ENCODE assay signal across 12 cellular contexts in the genomic region with DNA sequence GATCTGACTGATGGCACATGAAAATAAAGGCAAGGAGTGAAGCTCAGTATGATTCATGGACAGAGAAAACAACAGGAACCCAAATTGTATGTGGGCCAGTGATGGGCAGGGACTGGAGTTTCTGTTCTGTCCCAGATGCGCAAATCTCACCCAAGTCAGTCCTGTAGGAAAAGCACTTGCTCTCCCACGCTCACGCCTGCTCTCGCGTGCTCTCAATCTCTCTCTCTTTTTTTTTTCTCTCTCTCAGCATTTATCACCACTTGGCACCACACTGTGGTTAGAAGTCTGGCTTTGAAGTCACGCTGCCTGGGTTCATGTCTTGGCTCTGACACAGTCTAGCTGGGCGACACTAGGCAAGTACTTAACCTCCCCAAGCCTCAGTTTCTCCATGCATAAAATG.
DNase-seq lines count a peak whose midpoint lies in the region; ATAC-seq, FAIRE-seq and TF ChIP-seq lines count a peak whose summit lies in the region.
"Had no signal": no experiment of that assay in that cellular context is flagged by ENCODE, and none has a peak within 500 bp of the region (broad histone marks: within the 10 kb centered on the region; RNA-seq: fewer than 3 reads in every experiment).

No MANE protein-coding gene starts in this region.

- H3K9me3 ChIP-seq in H1 (ENCODE audit: insufficient read depth in 2 of 2, low read depth in 1 of 2, low read length in 1 of 2) (no peaks in the 10 kb centered on the region), colonic mucosa (no peaks in the 10 kb centered on the region)

- CTCF ChIA-PET in activated CD4-positive, alpha-beta T cell treated with anti-CD3 and anti-CD28 coated beads, Interleukin-2, amount 10 ng/mL, durations not matched to agents 7 days and 5 days (lab: Charles Lee): no interaction called here
- CTCF ChIA-PET in H1 (lab: Charles Lee; ENCODE audit: partially characterized antibody): interaction anchor here (0.6 to 1.8 kb wide), 4 partner anchors 49 to 402 kb away, joined by 3 to 4 read pairs (median 3); no protein-coding TSS in a partner anchor
- CTCF ChIA-PET in MCF 10A (lab: Yijun Ruan, JAX): interaction anchor here (0.6 kb wide), 1 partner anchor 157 kb away, joined by 3 read pairs; no protein-coding TSS in a partner anchor

- peaks cover 47% of the 10 kb centered on the region for H3K4me1 Mint-ChIP-seq in activated CD4-positive, alpha-beta T cell treated with anti-CD3 and anti-CD28 coated beads, Interleukin-2, amount 10 ng/mL, durations not matched to agents 7 days and 5 days
- peaks cover 52% of the 10 kb centered on the region for H3K4me1 Mint-ChIP-seq in T-helper 2 cell treated with Interferon-gamma antibody and Interleukin-4, amounts not matched to agents 5 μg/mL and 100 μg/mL, for 36 hours (ENCODE audit: low read depth)
- peaks cover 11% of the 10 kb centered on the region for H3K4me1 Mint-ChIP-seq in MCF 10A (ENCODE audit: insufficient read depth, unreplicated experiment)

- H3K18ac ChIP-seq in H1 (ENCODE audit: extremely low read depth, low read length): no peak overlapping the region

- no peak overlapping the region for H4K91ac ChIP-seq in H1 (replicated peaks; ENCODE audit: insufficient read length, low read length)

- H3K56ac ChIP-seq in H1 (replicated peaks; ENCODE audit: insufficient read length, low read depth, low read length): no peak overlapping the region

- H3K36me3 Mint-ChIP-seq in activated CD4-positive, alpha-beta T cell treated with anti-CD3 and anti-CD28 coated beads, Interleukin-2, amount 10 ng/mL, durations not matched to agents 7 days and 5 days (ENCODE audit: low read depth): no peaks in the 10 kb centered on the region
- peaks cover 5% of the 10 kb centered on the region for H3K36me3 Mint-ChIP-seq in T-helper 2 cell treated with Interferon-gamma antibody and Interleukin-4, amounts not matched to agents 5 μg/mL and 100 μg/mL, for 36 hours (ENCODE audit: low read depth)
- peaks cover 35% of the 10 kb centered on the region for H3K36me3 Mint-ChIP-seq in MCF 10A (ENCODE audit: insufficient read depth, unreplicated experiment)

- H4K8ac ChIP-seq in H1 (ENCODE audit: extremely low read depth, insufficient read depth, low read length): no peak overlapping the region

- no peak for TF ChIP-seq POLR2A in H1 (IDR thresholded peaks at IDR 0.05; ENCODE audit: control extremely low read depth in 1 of 2, low read depth in 2 of 2, low read length in 2 of 2)

- no peak overlapping the region for H4K5ac ChIP-seq in H1 (ENCODE audit: insufficient read length, low read depth, low read length)

- TF ChIP-seq CTCF in H1 (IDR thresholded peaks at IDR 0.05; ENCODE audit: control extremely low read depth in 1 of 3, insufficient read depth in 1 of 3, low read depth in 1 of 3, low read length in 3 of 3): no peak
- no peak for TF ChIP-seq CTCF in colonic mucosa (IDR thresholded peaks at IDR 0.05)
- TF ChIP-seq CTCF in MCF 10A (IDR thresholded peaks at IDR 0.05; ENCODE audit: unreplicated experiment): no peak

- no peak for FAIRE-seq in H1 (lab: Jason Lieb, UNC)

- H3K9me3 Mint-ChIP-seq in activated CD4-positive, alpha-beta T cell treated with anti-CD3 and anti-CD28 coated beads, Interleukin-2, amount 10 ng/mL, durations not matched to agents 7 days and 5 days: no peaks in the 10 kb centered on the region
- no peaks in the 10 kb centered on the region for H3K9me3 Mint-ChIP-seq in T-helper 2 cell treated with Interferon-gamma antibody and Interleukin-4, amounts not matched to agents 5 μg/mL and 100 μg/mL, for 36 hours
- H3K9me3 Mint-ChIP-seq in MCF 10A (ENCODE audit: unreplicated experiment): no peaks in the 10 kb centered on the region

- H2AK5ac ChIP-seq in H1 (ENCODE audit: low read depth, low read length): no peak overlapping the region

- H3K9ac ChIP-seq in H1 (replicated peaks in 1 of 4; ENCODE audit: extremely low read depth in 1 of 4, low read depth in 3 of 4, low read length in 3 of 4): no peak overlapping the region
- no peak overlapping the region for H3K9ac ChIP-seq in colonic mucosa (ENCODE audit: low read depth in 2 of 2, low read length in 2 of 2)

- H3K27me3 Mint-ChIP-seq in activated CD4-positive, alpha-beta T cell treated with anti-CD3 and anti-CD28 coated beads, Interleukin-2, amount 10 ng/mL, durations not matched to agents 7 days and 5 days: peaks cover 2% of the 10 kb centered on the region
- H3K27me3 Mint-ChIP-seq in T-helper 2 cell treated with Interferon-gamma antibody and Interleukin-4, amounts not matched to agents 5 μg/mL and 100 μg/mL, for 36 hours (ENCODE audit: low read depth): no peaks in the 10 kb centered on the region
- H3K27me3 Mint-ChIP-seq in MCF 10A (ENCODE audit: insufficient read depth, unreplicated experiment): no peaks in the 10 kb centered on the region

- H3K27ac Mint-ChIP-seq in activated CD4-positive, alpha-beta T cell treated with anti-CD3 and anti-CD28 coated beads, Interleukin-2, amount 10 ng/mL, durations not matched to agents 7 days and 5 days: no peak overlapping the region
- peak overlapping the region; percentile 38 for H3K27ac Mint-ChIP-seq in T-helper 2 cell treated with Interferon-gamma antibody and Interleukin-4, amounts not matched to agents 5 μg/mL and 100 μg/mL, for 36 hours
- H3K27ac Mint-ChIP-seq in MCF 10A (ENCODE audit: low read depth, unreplicated experiment): no peak overlapping the region

- TF ChIP-seq RAD21 in H1 (IDR thresholded peaks at IDR 0.05 in 1 of 2, conservative IDR thresholded peaks at IDR 0.05 in 1 of 2; ENCODE audit: low read depth in 2 of 2, low read length in 2 of 2): no peak

- H3K27me3 ChIP-seq in H1 (replicated peaks in 1 of 4; ENCODE audit: control insufficient read depth in 3 of 4, extremely low read depth in 1 of 4, insufficient read depth in 3 of 4, low read length in 3 of 4) (no peaks in the 10 kb centered on the region), colonic mucosa (no peaks in the 10 kb centered on the region)

- peak overlapping the region; percentile 89; the same call in 1 of the 2 replicates for H2BK15ac ChIP-seq in H1 (ENCODE audit: low read length)

- intact Hi-C loops in colonic mucosa (cut with DNase I): no loop called here
- intact Hi-C loops in MCF 10A (cut with micrococcal nuclease): no loop called here

- H2BK20ac ChIP-seq in H1 (ENCODE audit: low read length): no peak overlapping the region

- no peak overlapping the region for H3K4me2 ChIP-seq in H1 (ENCODE audit: insufficient read depth in 1 of 2, low read depth in 2 of 2, low read length in 2 of 2)

- BruUV-seq in MCF 10A (replicated peaks; lab: Mats Ljungman, UMichigan): no TSS peak

- no peak overlapping the region for H3K4me3 ChIP-seq in H1 (ENCODE audit: extremely low read depth in 1 of 4, insufficient read depth in 2 of 4, low read depth in 3 of 4, low read length in 4 of 4)
- no peak overlapping the region for H3K4me3 ChIP-seq in colonic mucosa

- H4K20me1 ChIP-seq in H1 (replicated peaks in 1 of 2; ENCODE audit: control insufficient read depth in 1 of 2, insufficient read depth in 2 of 2, low read length in 2 of 2): no peaks in the 10 kb centered on the region

- no peak overlapping the region for H3K4me3 Mint-ChIP-seq in activated CD4-positive, alpha-beta T cell treated with anti-CD3 and anti-CD28 coated beads, Interleukin-2, amount 10 ng/mL, durations not matched to agents 7 days and 5 days
- peak overlapping the region; percentile 39 for H3K4me3 Mint-ChIP-seq in T-helper 2 cell treated with Interferon-gamma antibody and Interleukin-4, amounts not matched to agents 5 μg/mL and 100 μg/mL, for 36 hours
- H3K4me3 Mint-ChIP-seq in MCF 10A (ENCODE audit: unreplicated experiment): no peak overlapping the region

- H3K4ac ChIP-seq in H1 (replicated peaks; ENCODE audit: insufficient read length, low read depth, low read length): no peak overlapping the region

- no peak overlapping the region for H2BK120ac ChIP-seq in H1 (replicated peaks; ENCODE audit: low read depth, low read length)

- no peak overlapping the region for H2AFZ ChIP-seq in H1 (ENCODE audit: low read length)

- no peak overlapping the region for H3K23ac ChIP-seq in H1 (ENCODE audit: insufficient read length)

- no peak overlapping the region for H3K14ac ChIP-seq in H1 (ENCODE audit: insufficient read length)

- H2BK12ac ChIP-seq in H1 (ENCODE audit: low read depth, low read length): no peak overlapping the region

- 98% methylated on average over 7 of the region's 7 CpGs; no CpG with 5 or more reads in 1 of the 2 experiments for WGBS in H1 (ENCODE audit: extremely low coverage in 1 of 2, insufficient coverage in 1 of 2, insufficient read length in 1 of 2, insufficient replicate concordance in 2 of 2, low coverage in 1 of 2, low lambda C conversion rate in 2 of 2, missing lambda C conversion rate in 1 of 2), 2 experiments

- H2BK5ac ChIP-seq in H1 (ENCODE audit: low read depth, low read length): no peak overlapping the region

- DNase-seq in activated CD4-positive, alpha-beta T cell treated with anti-CD3 and anti-CD28 coated beads, Interleukin-2, amount 10 ng/mL, durations not matched to agents 7 days and 5 days: peak; percentile 59
- DNase-seq in activated CD4-positive, alpha-beta T cell treated with anti-CD3 and anti-CD28 coated beads, Interleukin-2, amount 50 U/mL, for 1 hour: no peak
- no peak for DNase-seq in T-helper 2 cell treated with Interferon-gamma antibody and Interleukin-4, amounts not matched to agents 5 μg/mL and 100 μg/mL, for 36 hours (ENCODE audit: low spot score)
- DNase-seq in H1 (ENCODE audit: low read depth in 1 of 2, low spot score in 2 of 2): no peak
- DNase-seq in stimulated activated naive CD8-positive, alpha-beta T cell treated with anti-CD3 and anti-CD28 coated beads, Interleukin-15, Interleukin-2, amounts not matched to agents 100 U/mL and 50 U/mL, for 24 hours: peak; percentile 13
- no peak for DNase-seq in colonic mucosa
- no peak for DNase-seq in epidermal melanocyte (ENCODE audit: insufficient read length, low spot score)
- DNase-seq in MCF 10A (ENCODE audit: unreplicated experiment): no peak
- DNase-seq: HCEC 1CT, left colon, MM.1S had no signal

- POLR2A ChIA-PET in activated CD4-positive, alpha-beta T cell treated with anti-CD3 and anti-CD28 coated beads, Interleukin-2, amount 10 ng/mL, durations not matched to agents 7 days and 5 days (lab: Charles Lee): no interaction called here
- POLR2A ChIA-PET in H1 (lab: Charles Lee; ENCODE audit: partially characterized antibody): no interaction called here
- POLR2A ChIA-PET in MCF 10A (lab: Yijun Ruan, JAX): no interaction called here

- peak; percentile 63 for ATAC-seq in stimulated activated naive CD8-positive, alpha-beta T cell treated with anti-CD3 and anti-CD28 coated beads, Interleukin-15, Interleukin-2, amounts not matched to agents 100 U/mL and 50 U/mL, for 24 hours
- ATAC-seq: esophagus mucosa, left colon had no signal

- H3K36me3 ChIP-seq in H1 (ENCODE audit: control insufficient read depth in 2 of 4, insufficient read depth in 4 of 4, low read length in 3 of 4) (no peaks in the 10 kb centered on the region), colonic mucosa (no peaks in the 10 kb centered on the region)

- no peaks in the 10 kb centered on the region for H3K23me2 ChIP-seq in H1 (ENCODE audit: low read depth, low read length)

- H3K27ac ChIP-seq in H1 (ENCODE audit: low read depth, low read length) (no peak overlapping the region), colonic mucosa (no peak overlapping the region)

- no peaks in the 10 kb centered on the region for H3K79me1 ChIP-seq in H1 (ENCODE audit: low read depth, low read length)

- H3K4me1 ChIP-seq in H1 (replicated peaks in 1 of 4; ENCODE audit: control insufficient read depth in 3 of 4, insufficient read depth in 4 of 4, low read length in 3 of 4) (peaks cover 0 to 5% (median 0%) of the 10 kb centered on the region in 4 experiments; a peak in 1 of 7 replicates), colonic mucosa (no peaks in the 10 kb centered on the region)

- no peaks in the 10 kb centered on the region for H3K79me2 ChIP-seq in H1 (ENCODE audit: control insufficient read depth in 1 of 2, insufficient read depth in 2 of 2, low read length in 2 of 2)

- no peak for TF ChIP-seq EP300 in H1 (IDR thresholded peaks at IDR 0.05; ENCODE audit: borderline replicate concordance in 1 of 2, low read depth in 2 of 2, low read length in 2 of 2)

Comparison
In these comparisons a context has a peak if more than half of its experiments do, and no peak if none do; other contexts are left out.
1. DNase-seq: peak in activated CD4-positive, alpha-beta T cell treated with anti-CD3 and anti-CD28 coated beads, Interleukin-2, amount 10 ng/mL, durations not matched to agents 7 days and 5 days (single experiment) and stimulated activated naive CD8-positive, alpha-beta T cell treated with anti-CD3 and anti-CD28 coated beads, Interleukin-15, Interleukin-2, amounts not matched to agents 100 U/mL and 50 U/mL, for 24 hours (single experiment); none in activated CD4-positive, alpha-beta T cell treated with anti-CD3 and anti-CD28 coated beads, Interleukin-2, amount 50 U/mL, for 1 hour (single experiment), T-helper 2 cell treated with Interferon-gamma antibody and Interleukin-4, amounts not matched to agents 5 μg/mL and 100 μg/mL, for 36 hours (single experiment), H1 (0 of 2), colonic mucosa (single experiment), epidermal melanocyte (single experiment) and MCF 10A (single experiment).